Comparison of ENCODE assay signal across 16 cellular contexts in genomic region chr11:61959026-61959608, GRCh38. TPM values are rescaled to one million over a fixed set of nuclear protein-coding genes. Genes with fewer than 3 reads are reported as not detected.
DNase-seq lines count a peak whose midpoint lies in the region; ATAC-seq, FAIRE-seq and TF ChIP-seq lines count a peak whose summit lies in the region.
"Had no signal": no experiment of that assay in that cellular context is flagged by ENCODE, and none has a peak within 500 bp of the region (broad histone marks: within the 10 kb centered on the region; RNA-seq: fewer than 3 reads in every experiment).

No MANE protein-coding gene starts in this region.

- H3K27ac ChIP-seq in right atrium auricular region (no peak overlapping the region), heart right ventricle (peak overlapping the region in 1 of 10 donors; percentile 29), kidney (ENCODE audit: low read depth in 2 of 2, low read length in 2 of 2) (no peak overlapping the region), upper lobe of right lung (no peak overlapping the region)
- H3K27ac ChIP-seq: ascending aorta, HL-60 had no signal

- H3K4me1 ChIP-seq in right atrium auricular region, result peaks cover 0 to 63% of the 10 kb centered on the region in 2 donors
- H3K4me1 ChIP-seq in heart right ventricle, result peaks cover 19 to 65% (median 49%) of the 10 kb centered on the region in 9 donors
- peaks cover 17 to 29% of the 10 kb centered on the region in 2 donors for H3K4me1 ChIP-seq in kidney (ENCODE audit: control insufficient read depth in 1 of 2, insufficient read depth in 1 of 2, low read depth in 1 of 2, low read length in 2 of 2)
- H3K4me1 ChIP-seq in upper lobe of right lung, result peaks cover 27% of the 10 kb centered on the region

- peaks cover 24% of the 10 kb centered on the region for H3K36me3 ChIP-seq in right atrium auricular region
- peaks cover 0 to 49% (median 6%) of the 10 kb centered on the region in 9 donors for H3K36me3 ChIP-seq in heart right ventricle
- peaks cover 7 to 11% of the 10 kb centered on the region in 2 donors for H3K36me3 ChIP-seq in kidney (ENCODE audit: control insufficient read depth in 1 of 2, insufficient read depth in 2 of 2, low read length in 2 of 2)
- H3K36me3 ChIP-seq in upper lobe of right lung, result peaks cover 15% of the 10 kb centered on the region

- POLR2A ChIA-PET in activated B cell treated with CpG ODN at 0.5 μM for 24 hours (lab: Charles Lee), result interaction anchor here (2.5 kb wide), 1 partner anchor 9 kb away, joined by 11 read pairs; the partner anchor contains the start of gene FTH1

- no peak overlapping the region for H3K4me3 Mint-ChIP-seq in activated B cell treated with CpG ODN at 0.5 μM for 24 hours
- H3K4me3 Mint-ChIP-seq: immature natural killer cell had no signal

- intact Hi-C loops in heart right ventricle (cut with DNase I) (no loop called here), activated B cell treated with CpG ODN at 0.5 μM for 24 hours (cut with micrococcal nuclease) (no loop called here), kidney (cut with DNase I) (no loop called here), upper lobe of right lung (cut with DNase I) (no loop called here)

- peaks cover 32% of the 10 kb centered on the region for H3K36me3 Mint-ChIP-seq in activated B cell treated with CpG ODN at 0.5 μM for 24 hours (ENCODE audit: low read depth)

- 74 to 76% methylated on average over 6 of the region's 6 CpGs for WGBS in heart right ventricle, 2 donors

- H3K27me3 Mint-ChIP-seq in activated B cell treated with CpG ODN at 0.5 μM for 24 hours, result peaks cover under 1% of the 10 kb centered on the region

- no peaks in the 10 kb centered on the region for H3K9me3 ChIP-seq in right atrium auricular region
- H3K9me3 ChIP-seq in heart right ventricle, result no peaks in the 10 kb centered on the region
- H3K9me3 ChIP-seq in kidney (ENCODE audit: control insufficient read depth in 1 of 2, low read length in 2 of 2), result no peaks in the 10 kb centered on the region
- no peaks in the 10 kb centered on the region for H3K9me3 ChIP-seq in upper lobe of right lung
- H3K9me3 ChIP-seq: ascending aorta had no signal

- H3K4me3 ChIP-seq in right atrium auricular region (no peak overlapping the region), heart right ventricle (no peak overlapping the region), kidney (ENCODE audit: low read length in 2 of 2) (no peak overlapping the region), upper lobe of right lung (no peak overlapping the region)
- H3K4me3 ChIP-seq: ascending aorta had no signal

- peaks cover 60% of the 10 kb centered on the region for H3K4me1 Mint-ChIP-seq in activated B cell treated with CpG ODN at 0.5 μM for 24 hours

- H3K27me3 ChIP-seq in right atrium auricular region (no peaks in the 10 kb centered on the region), heart right ventricle (no peaks in the 10 kb centered on the region), upper lobe of right lung (no peaks in the 10 kb centered on the region)
- H3K27me3 ChIP-seq: ascending aorta had no signal

- TF ChIP-seq CTCF in right atrium auricular region (IDR thresholded peaks at IDR 0.05), result no peak
- TF ChIP-seq CTCF in heart right ventricle (IDR thresholded peaks at IDR 0.05), result no peak
- TF ChIP-seq CTCF in activated B cell treated with CpG ODN at 0.5 μM for 24 hours (IDR thresholded peaks at IDR 0.05), result no peak
- TF ChIP-seq CTCF in kidney (IDR thresholded peaks at IDR 0.05; ENCODE audit: borderline replicate concordance, extremely low read depth, insufficient read depth), result no peak
- TF ChIP-seq CTCF in upper lobe of right lung (IDR thresholded peaks at IDR 0.05), result no peak

- CTCF ChIA-PET in activated B cell treated with CpG ODN at 0.5 μM for 24 hours (lab: Charles Lee), result interaction anchor here (1.1 to 1.4 kb wide), 3 partner anchors 9 to 162 kb away, joined by 3 to 9 read pairs (median 3); partner anchors contain the start of gene FTH1

- no peak for FAIRE-seq in kidney (lab: Jason Lieb, UNC)
- FAIRE-seq: frontal cortex had no signal

- DNase-seq in right atrium auricular region (ENCODE audit: low spot score) (peak; percentile 21), heart right ventricle (no peak), activated B cell treated with CpG ODN at 0.5 μM for 24 hours (no peak), kidney (peak; percentile 24), upper lobe of right lung (peak; percentile 25), NCI-H1105 treated with DMSO at 0.1 percent for 48 hours (lab: John Stamatoyannopoulos, UW) (no peak), putamen (ENCODE audit: low spot score) (no peak)
- DNase-seq: effector memory CD4-positive, alpha-beta T cell; immature natural killer cell; NCI-H2107; stimulated activated CD4-positive, alpha-beta T cell treated with anti-CD3 and anti-CD28 coated beads, Interleukin-1b, Interleukin-23, amount 100 ng/mL, for 48 hours had no signal

- no peak overlapping the region for H3K9ac ChIP-seq in kidney (ENCODE audit: low read length in 2 of 2)

- peak overlapping the region; percentile 30 for H3K27ac Mint-ChIP-seq in activated B cell treated with CpG ODN at 0.5 μM for 24 hours

- ATAC-seq in heart right ventricle (no peak), activated B cell treated with CpG ODN at 0.5 μM for 24 hours (ENCODE audit: low read depth) (no peak), upper lobe of right lung (no peak), HG03439 (IDR thresholded peaks at IDR 0.05; ENCODE audit: unreplicated experiment) (no peak)

- H3K9me3 Mint-ChIP-seq in activated B cell treated with CpG ODN at 0.5 μM for 24 hours, result no peaks in the 10 kb centered on the region
- H3K9me3 Mint-ChIP-seq: immature natural killer cell had no signal

RNA-seq across cellular contexts. Expression of gene FTH1, which starts 8.3 kb away (rescaled TPM):
- total RNA-seq in right atrium auricular region, result 1,000 to 10,000 TPM; 2,265 to 2,787 TPM
- 1,000 to 10,000 TPM; 2,008 to 4,360 (median 2,962) TPM for total RNA-seq in heart right ventricle
- polyA plus RNA-seq in heart right ventricle, result 1,000 to 10,000 TPM; 1,346 to 5,199 TPM
- 865 and 906 TPM in 2 replicates for total RNA-seq in activated B cell treated with CpG ODN at 0.5 μM for 24 hours
- 3,221 TPM for total RNA-seq in kidney
- polyA plus RNA-seq in kidney (ENCODE audit: insufficient read depth, low read depth, low replicate concordance), result 7,914 TPM
- 4,022 TPM for total RNA-seq in upper lobe of right lung

RNA-seq across cellular contexts. Expression of gene BEST1, which starts 9.0 kb away (rescaled TPM):
- 1 to 10 TPM; 1.3 to 4.7 TPM for total RNA-seq in right atrium auricular region
- total RNA-seq in heart right ventricle, result 1 to 10 TPM in 5 of 10 donors, under 1 TPM in 5; 0.39 to 1.8 (median 1.2) TPM
- polyA plus RNA-seq in heart right ventricle, result 1 to 10 TPM; 3.3 to 4.9 TPM
- total RNA-seq in activated B cell treated with CpG ODN at 0.5 μM for 24 hours, result 0.16 and 0.44 TPM in 2 replicates
- 7.1 TPM for total RNA-seq in kidney
- polyA plus RNA-seq in kidney (ENCODE audit: insufficient read depth, low read depth, low replicate concordance), result 0.62 TPM
- 9.6 TPM for total RNA-seq in upper lobe of right lung
- total RNA-seq: Daoy had no signal

RNA-seq across cellular contexts. Expression of gene RAB3IL1, which starts 41.8 kb away (rescaled TPM):
- 10 to 100 TPM in 1 of 2 donors, 1 to 10 TPM in 1; 4.3 to 16.8 TPM for total RNA-seq in right atrium auricular region
- 10 to 100 TPM in 3 of 10 donors, 1 to 10 TPM in 7; 3.7 to 11.1 (median 6.6) TPM for total RNA-seq in heart right ventricle
- polyA plus RNA-seq in heart right ventricle, result 1 to 10 TPM; 8.2 to 9.7 TPM
- not detected in 2 replicates for total RNA-seq in activated B cell treated with CpG ODN at 0.5 μM for 24 hours
- total RNA-seq in kidney, result 14.6 TPM
- 27.8 TPM for polyA plus RNA-seq in kidney (ENCODE audit: insufficient read depth, low read depth, low replicate concordance)
- 10.6 TPM for total RNA-seq in upper lobe of right lung
- polyA plus RNA-seq: immature natural killer cell had no signal

Comparison
In these comparisons a context has a peak if more than half of its experiments do, and no peak if none do; other contexts are left out.
1. DNase-seq: peak in right atrium auricular region (single experiment), kidney (single experiment) and upper lobe of right lung (single experiment); none in heart right ventricle (0 of 2), activated B cell treated with CpG ODN at 0.5 μM for 24 hours (single experiment), NCI-H1105 treated with DMSO at 0.1 percent for 48 hours (single experiment) and putamen (single experiment).